In genomic region chr15:75367913-75368688, GRCh38 we compare ENCODE assay signal across 8 cellular contexts. TPM values are rescaled to one million over a fixed set of nuclear protein-coding genes. Genes with fewer than 3 reads are reported as not detected.
DNase-seq lines count a peak whose midpoint lies in the region; ATAC-seq and TF ChIP-seq lines count a peak whose summit lies in the region.

MAN2C1 (minus strand) TSS chr15:75368607; CDS start chr15:75368583, 24 bp downstream.

- TF ChIP-seq POLR2A in NB4 (IDR thresholded peaks at IDR 0.05; ENCODE audit: extremely low read depth, insufficient read length) (peak; percentile 83), gastroesophageal sphincter (IDR thresholded peaks at IDR 0.05) (peak; percentile 86 to 90)

- H3K9me3 ChIP-seq in SK-N-MC (ENCODE audit: low read depth, low read length) (no peaks in the 10 kb centered on the region), gastroesophageal sphincter (no peaks in the 10 kb centered on the region)

- peak within 1 kb of the TSS; percentile 88 for H3K4me3 Mint-ChIP-seq in activated naive CD4-positive, alpha-beta T cell treated with anti-CD3 and anti-CD28 coated beads, Interleukin-2, amount 10 ng/mL, durations not matched to agents 7 days and 5 days

- H3K4me1 Mint-ChIP-seq in activated naive CD4-positive, alpha-beta T cell treated with anti-CD3 and anti-CD28 coated beads, Interleukin-2, amount 10 ng/mL, durations not matched to agents 7 days and 5 days, result peaks cover 30% of the 10 kb centered on the region

- POLR2A ChIA-PET in GM10248 (lab: Yijun Ruan, JAX), result interaction anchor here (0.6 to 2.8 kb wide), 13 partner anchors 15 to 506 kb away, joined by 3 to 23 read pairs (median 4); partner anchors contain the start of genes IMP3, PTPN9, SIN3A and SNX33

- H3K4me1 ChIP-seq in gastroesophageal sphincter, result peaks cover 0 to 28% (median 12%) of the 10 kb centered on the region in 3 donors

- TF ChIP-seq EP300 in gastroesophageal sphincter (IDR thresholded peaks at IDR 0.05), result no peak

- peak within 1 kb of the TSS; percentile 84 for H3K4me3 ChIP-seq in NB4 (ENCODE audit: low read depth, low read length)
- H3K4me3 ChIP-seq in SK-N-MC, result peak within 1 kb of the TSS; percentile 99
- H3K4me3 ChIP-seq in gastroesophageal sphincter, result peak within 1 kb of the TSS; percentile 93 to 95

- H3K36me3 Mint-ChIP-seq in activated naive CD4-positive, alpha-beta T cell treated with anti-CD3 and anti-CD28 coated beads, Interleukin-2, amount 10 ng/mL, durations not matched to agents 7 days and 5 days, result peaks cover 45% of the 10 kb centered on the region

- H3K36me3 ChIP-seq in SK-N-MC (ENCODE audit: insufficient read depth, low read length), result peaks cover 45% of the 10 kb centered on the region
- peaks cover 0 to 75% of the 10 kb centered on the region in 2 donors for H3K36me3 ChIP-seq in gastroesophageal sphincter

- peaks cover 3% of the 10 kb centered on the region for H3K27me3 Mint-ChIP-seq in activated naive CD4-positive, alpha-beta T cell treated with anti-CD3 and anti-CD28 coated beads, Interleukin-2, amount 10 ng/mL, durations not matched to agents 7 days and 5 days

- peak; percentile 85 for ATAC-seq in HG02571 (IDR thresholded peaks at IDR 0.05; ENCODE audit: unreplicated experiment)
- peak; percentile 97 for ATAC-seq in gastroesophageal sphincter

- no peaks in the 10 kb centered on the region for H3K9me3 Mint-ChIP-seq in activated naive CD4-positive, alpha-beta T cell treated with anti-CD3 and anti-CD28 coated beads, Interleukin-2, amount 10 ng/mL, durations not matched to agents 7 days and 5 days

- CTCF ChIA-PET in GM10248 (lab: Yijun Ruan, JAX), result interaction anchor here (0.6 to 4.5 kb wide), 46 partner anchors 8 to 434 kb away, joined by 3 to 47 read pairs (median 5); partner anchors contain the start of genes IMP3, NEIL1, SIN3A and SNUPN
- CTCF ChIA-PET in activated naive CD4-positive, alpha-beta T cell treated with anti-CD3 and anti-CD28 coated beads, Interleukin-2, amount 10 ng/mL, durations not matched to agents 7 days and 5 days (lab: Charles Lee), result interaction anchor here (0.6 to 4.3 kb wide), 37 partner anchors 9 to 433 kb away, joined by 3 to 62 read pairs (median 4); partner anchors contain the start of genes C15orf39, COMMD4, IMP3 and NEIL1

- peak within 1 kb of the TSS; percentile 93 for H3K27ac ChIP-seq in SK-N-MC
- H3K27ac ChIP-seq in gastroesophageal sphincter, result peak within 1 kb of the TSS; percentile 97 to 100 (median 98)

- 0% methylated on average over 22 of the region's 67 CpGs; no CpG with 5 or more reads in 1 of the 2 donors for WGBS in gastroesophageal sphincter (ENCODE audit: low coverage in 1 of 2), 2 donors

- TF ChIP-seq CTCF in GM10248 (IDR thresholded peaks at IDR 0.05; ENCODE audit: control extremely low read depth, extremely low read depth, low read depth, missing control alignments) (peak; percentile 75), NB4 (IDR thresholded peaks at IDR 0.05; ENCODE audit: low read depth, low read length) (peak; percentile 81), gastroesophageal sphincter (IDR thresholded peaks at IDR 0.05) (peak in 3 of 4 experiments; percentile 64 to 87 (median 76))

- H3K9ac ChIP-seq in SK-N-MC (ENCODE audit: insufficient read length), result peak within 1 kb of the TSS; percentile 97

- DNase-seq in GM10248 (ENCODE audit: extremely low spot score), result peak; percentile 97
- peak; percentile 99 for DNase-seq in NB4 (ENCODE audit: low read depth)
- peak; percentile 66 for DNase-seq in SK-N-MC (ENCODE audit: low read depth, low spot score)
- peak; percentile 96 for DNase-seq in activated naive CD4-positive, alpha-beta T cell treated with anti-CD3 and anti-CD28 coated beads, Interleukin-2, amount 10 ng/mL, durations not matched to agents 7 days and 5 days
- DNase-seq in non-pigmented ciliary epithelial cell (ENCODE audit: low read depth), result peak; percentile 88
- DNase-seq in superior temporal gyrus (ENCODE audit: extremely low spot score), result peak; percentile 89

- peak within 1 kb of the TSS; percentile 97 for H3K27ac Mint-ChIP-seq in activated naive CD4-positive, alpha-beta T cell treated with anti-CD3 and anti-CD28 coated beads, Interleukin-2, amount 10 ng/mL, durations not matched to agents 7 days and 5 days

- H3K27me3 ChIP-seq in gastroesophageal sphincter, result no peaks in the 10 kb centered on the region

RNA-seq across cellular contexts. Expression of gene MAN2C1, which starts in this region (rescaled TPM):
- total RNA-seq in gastroesophageal sphincter, result 100 to 1,000 TPM in 2 of 4 donors, 10 to 100 TPM in 2; 78.2 to 269 (median 102) TPM

Comparison
In these comparisons a context has a peak if more than half of its experiments do, and no peak if none do; other contexts are left out.
1. Peak in every context shown above with its lines: DNase-seq, ATAC-seq, H3K4me3 ChIP-seq and H3K27ac ChIP-seq.